ENCODE assay signal across 11 cellular contexts in the genomic region with DNA sequence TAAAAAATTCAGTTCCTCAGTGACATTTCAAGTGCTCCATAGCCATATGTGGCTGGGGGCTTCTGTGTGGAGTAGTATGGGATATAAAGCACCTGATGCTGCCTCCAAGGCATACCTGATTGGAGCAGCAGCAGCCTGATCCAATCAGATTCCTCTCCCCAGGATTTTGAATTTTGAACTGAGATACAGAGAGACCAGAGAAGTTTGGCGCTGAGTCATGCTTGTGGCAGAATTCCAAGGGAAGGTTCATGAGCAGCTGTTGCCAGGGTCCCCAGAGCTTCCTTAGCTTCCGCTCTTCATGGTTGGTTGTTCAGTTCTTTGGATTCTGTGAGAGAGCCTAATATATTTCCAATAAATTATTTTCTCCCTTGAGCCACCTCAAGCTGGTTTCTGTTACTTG. TPM values are rescaled to one million over a fixed set of nuclear protein-coding genes. Genes with fewer than 3 reads are reported as not detected.
DNase-seq lines count a peak whose midpoint lies in the region; ATAC-seq and TF ChIP-seq lines count a peak whose summit lies in the region.
"Had no signal": no experiment of that assay in that cellular context is flagged by ENCODE, and none has a peak within 500 bp of the region (broad histone marks: within the 10 kb centered on the region; RNA-seq: fewer than 3 reads in every experiment).

No MANE protein-coding gene starts in this region.

- intact Hi-C loops in heart left ventricle (cut with DNase I) (no loop called here), OCI-LY7 (cut with micrococcal nuclease; ENCODE audit: unreplicated experiment) (no loop called here)
- intact Hi-C loops in naive thymus-derived CD4-positive, alpha-beta T cell (cut with micrococcal nuclease), result no loop called here

- no peaks in the 10 kb centered on the region for H4K20me1 ChIP-seq in OCI-LY7 (ENCODE audit: insufficient read depth, low read length)

- H3K27me3 ChIP-seq in SJCRH30 (no peaks in the 10 kb centered on the region), heart left ventricle (no peaks in the 10 kb centered on the region)
- no peaks in the 10 kb centered on the region for H3K27me3 ChIP-seq in naive thymus-derived CD4-positive, alpha-beta T cell (ENCODE audit: control insufficient read depth in 2 of 2, insufficient read depth in 2 of 2, low read length in 2 of 2)
- H3K27me3 ChIP-seq: dorsolateral prefrontal cortex had no signal

- peaks cover 0 to 3% (median 0%) of the 10 kb centered on the region in 11 donors for H3K9me3 Mint-ChIP-seq in naive thymus-derived CD4-positive, alpha-beta T cell

- no TSS peak for BruUV-seq in OCI-LY7 (replicated peaks; lab: Mats Ljungman, UMichigan)

- H3K79me2 ChIP-seq in OCI-LY7 (ENCODE audit: insufficient read depth, low read depth, low read length), result no peaks in the 10 kb centered on the region

- H3K4me1 ChIP-seq in SJCRH30, result peaks cover 7% of the 10 kb centered on the region
- H3K4me1 ChIP-seq in heart left ventricle, result peaks cover 0 to 7% (median 0%) of the 10 kb centered on the region in 12 donors
- no peaks in the 10 kb centered on the region for H3K4me1 ChIP-seq in OCI-LY7 (ENCODE audit: insufficient read depth, low read length, poor library complexity, severe bottlenecking)
- H3K4me1 ChIP-seq in naive thymus-derived CD4-positive, alpha-beta T cell (ENCODE audit: control insufficient read depth in 2 of 2, insufficient read depth in 2 of 2, low read length in 2 of 2), result no peaks in the 10 kb centered on the region

- no peak overlapping the region for H3K27ac Mint-ChIP-seq in naive thymus-derived CD4-positive, alpha-beta T cell

- no peak overlapping the region for H2AFZ ChIP-seq in OCI-LY7 (ENCODE audit: low read length)

- H3K36me3 ChIP-seq in SJCRH30, result no peaks in the 10 kb centered on the region
- H3K36me3 ChIP-seq in heart left ventricle, result no peaks in the 10 kb centered on the region
- no peaks in the 10 kb centered on the region for H3K36me3 ChIP-seq in OCI-LY7 (ENCODE audit: insufficient read depth, low read length)
- H3K36me3 ChIP-seq in naive thymus-derived CD4-positive, alpha-beta T cell (ENCODE audit: control insufficient read depth in 2 of 3, insufficient read depth in 3 of 3, low read length in 3 of 3), result no peaks in the 10 kb centered on the region

- no peak for TF ChIP-seq POLR2A in heart left ventricle (IDR thresholded peaks at IDR 0.05)

- H3K9me3 ChIP-seq in SJCRH30 (replicated peaks) (no peaks in the 10 kb centered on the region), heart left ventricle (no peaks in the 10 kb centered on the region), OCI-LY7 (ENCODE audit: low read length) (no peaks in the 10 kb centered on the region)
- H3K9me3 ChIP-seq in naive thymus-derived CD4-positive, alpha-beta T cell (ENCODE audit: control insufficient read depth in 2 of 3, low read length in 3 of 3), result no peaks in the 10 kb centered on the region

- peak overlapping the region; percentile 26 for H3K27ac ChIP-seq in SJCRH30
- H3K27ac ChIP-seq in heart left ventricle, result no peak overlapping the region
- no peak overlapping the region for H3K27ac ChIP-seq in OCI-LY7 (ENCODE audit: low read depth, low read length, poor library complexity, severe bottlenecking)
- H3K27ac ChIP-seq in naive thymus-derived CD4-positive, alpha-beta T cell (ENCODE audit: low read depth, low read length), result no peak overlapping the region

- peaks cover 0 to 18% (median 10%) of the 10 kb centered on the region in 5 donors for H3K27me3 Mint-ChIP-seq in naive thymus-derived CD4-positive, alpha-beta T cell

- TF ChIP-seq CTCF in heart left ventricle (IDR thresholded peaks at IDR 0.05) (no peak), OCI-LY7 (conservative IDR thresholded peaks at IDR 0.05; ENCODE audit: low read length) (no peak)

- no peak overlapping the region for H3K4me3 ChIP-seq in SJCRH30
- H3K4me3 ChIP-seq in heart left ventricle, result no peak overlapping the region
- no peak overlapping the region for H3K4me3 ChIP-seq in OCI-LY7 (ENCODE audit: low read depth, low read length, poor library complexity, severe bottlenecking)
- no peak overlapping the region for H3K4me3 ChIP-seq in naive thymus-derived CD4-positive, alpha-beta T cell (ENCODE audit: low read length)

- POLR2A ChIA-PET in OCI-LY7 (lab: Charles Lee), result interaction anchor here (0.6 kb wide), 1 partner anchor 80 kb away, joined by 3 read pairs; no protein-coding TSS in a partner anchor
- POLR2A ChIA-PET in naive thymus-derived CD4-positive, alpha-beta T cell (lab: Charles Lee), result interaction anchor here (1.1 kb wide), 1 partner anchor 18 kb away, joined by 4 read pairs; no protein-coding TSS in a partner anchor

- H3K4me2 ChIP-seq in OCI-LY7 (ENCODE audit: low read length), result no peak overlapping the region

- H3K36me3 Mint-ChIP-seq in naive thymus-derived CD4-positive, alpha-beta T cell, result peaks cover 0 to 4% (median 0%) of the 10 kb centered on the region in 5 donors

- H3K4me1 Mint-ChIP-seq in naive thymus-derived CD4-positive, alpha-beta T cell, result no peaks in the 10 kb centered on the region

- H3K9me2 ChIP-seq in OCI-LY7 (ENCODE audit: insufficient read depth, low read length), result no peaks in the 10 kb centered on the region

- CTCF ChIA-PET in OCI-LY7 (lab: Charles Lee; ENCODE audit: unreplicated experiment), result no interaction called here
- CTCF ChIA-PET in naive thymus-derived CD4-positive, alpha-beta T cell (lab: Charles Lee), result no interaction called here

- no peak overlapping the region for H3K4me3 Mint-ChIP-seq in naive thymus-derived CD4-positive, alpha-beta T cell

- peak in 3 of 4 donors; percentile 46 to 76 (median 61) for ATAC-seq in heart left ventricle
- ATAC-seq in naive thymus-derived CD4-positive, alpha-beta T cell, result no peak

- peak; percentile 6 for DNase-seq in NCI-H1105 treated with DMSO at 0.1 percent for 48 hours (lab: John Stamatoyannopoulos, UW)
- DNase-seq in NCI-H1105 (lab: John Stamatoyannopoulos, UW), result no peak
- DNase-seq in SJCRH30, result peak; percentile 91 to 98
- DNase-seq in heart left ventricle, result peak in 4 of 5 donors; percentile 62 to 74 (median 70)
- peak; percentile 65 for DNase-seq in smooth muscle cell of the brain vasculature (ENCODE audit: low read depth, low spot score)
- DNase-seq in GF-D8 (lab: John Stamatoyannopoulos, UW), result no peak
- DNase-seq in OCI-LY7 (ENCODE audit: low spot score), result no peak
- no peak for DNase-seq in naive thymus-derived CD4-positive, alpha-beta T cell
- DNase-seq: 8988T, occipital lobe had no signal

- 41 to 61% (median 52%) methylated on average over 2 of the region's 2 CpGs for WGBS in heart left ventricle, 4 donors

RNA-seq across cellular contexts. Expression of gene CFAP36, which starts 29.0 kb away (rescaled TPM):
- 21.3 and 22.1 TPM in 2 replicates for total RNA-seq in SJCRH30 (2014; rRNA removed; shearing (Covaris generic))
- total RNA-seq in heart left ventricle (10 to 100 TPM; 14.2 to 31.8 (median 21.0) TPM), OCI-LY7 (2022) (13.6 and 18.0 TPM in 2 replicates)
- polyA plus RNA-seq in heart left ventricle, result 10 to 100 TPM; 25.1 to 35.7 TPM
- 6.4 and 8.7 TPM in 2 replicates for total RNA-seq in OCI-LY7 (2014; rRNA removed; shearing (Covaris generic))
- total RNA-seq in naive thymus-derived CD4-positive, alpha-beta T cell, result 10 to 100 TPM; 30.1 to 54.1 (median 34.6) TPM
- 10 to 100 TPM; 30.5 to 33.9 TPM for polyA plus RNA-seq in naive thymus-derived CD4-positive, alpha-beta T cell

Comparison
In these comparisons a context has a peak if more than half of its experiments do, and no peak if none do; other contexts are left out.
1. DNase-seq: peak in NCI-H1105 treated with DMSO at 0.1 percent for 48 hours (single experiment), SJCRH30 (2 of 2), heart left ventricle (4 of 5) and smooth muscle cell of the brain vasculature (single experiment); none in NCI-H1105 (single experiment), GF-D8 (single experiment), OCI-LY7 (single experiment) and naive thymus-derived CD4-positive, alpha-beta T cell (0 of 9).